Comparison of ENCODE assay signal across 29 cellular contexts in the genomic region with DNA sequence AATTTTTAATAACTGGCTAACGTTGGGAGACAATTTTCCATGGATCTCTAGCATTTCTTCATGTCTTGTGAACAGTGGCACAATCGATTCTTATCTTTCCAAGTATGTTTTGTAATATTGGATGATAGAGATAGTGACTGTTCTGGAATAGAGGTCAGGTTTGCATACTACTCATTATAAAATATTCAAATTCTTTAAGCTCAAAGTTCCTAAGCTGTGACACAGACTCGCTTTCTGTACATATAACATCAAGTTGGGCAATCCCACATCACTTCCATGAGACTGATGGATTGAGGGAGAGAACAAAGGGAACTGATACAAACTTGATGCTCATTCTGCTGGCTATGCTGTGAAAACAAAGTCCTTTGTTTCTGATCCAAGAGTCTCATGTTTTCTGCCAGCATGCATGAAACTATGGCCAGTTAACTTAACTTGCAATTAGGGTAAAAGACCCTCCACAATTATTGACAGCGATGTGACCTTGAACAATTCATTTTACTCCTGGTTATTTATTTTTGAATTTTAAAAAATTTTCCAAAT.
"Had no signal": no experiment of that assay in that cellular context is flagged by ENCODE, and none has a peak within 500 bp of the region (broad histone marks: within the 10 kb centered on the region; RNA-seq: fewer than 3 reads in every experiment).

No MANE protein-coding gene starts in this region.

- DNase-seq: activated B cell treated with CpG ODN at 0.5 μM for 24 hours; activated CD4-positive, alpha-beta T cell treated with anti-CD3 and anti-CD28 coated beads for 48 hours; activated CD4-positive, alpha-beta T cell treated with anti-CD3 and anti-CD28 coated beads, Interleukin-2, amount 50 U/mL, for 1 hour; activated CD4-positive, alpha-beta T cell treated with anti-CD3 and anti-CD28 coated beads, Interleukin-2, amount 50 U/mL, for 48 hours; activated CD8-positive, alpha-beta memory T cell treated with anti-CD3 and anti-CD28 coated beads for 24 hours; activated CD8-positive, alpha-beta T cell treated with anti-CD3 and anti-CD28 coated beads for 36 hours; activated effector memory CD4-positive, alpha-beta T cell treated with Interleukin-2 at 50 U/mL for 16 hours; activated gamma-delta T cell treated with Interleukin-2 at 50 U/mL for 16 hours; activated naive CD4-positive, alpha-beta T cell treated with anti-CD3 and anti-CD28 coated beads, Interleukin-2, amount 50 U/mL, for 16 hours; activated naive CD4-positive, alpha-beta T cell treated with Interleukin-2 at 50 U/mL for 16 hours; activated T-cell treated with anti-CD3 and anti-CD28 coated beads, Interleukin-2, amount 50 U/mL, for 4 hours; amygdala; aorta; central memory CD4-positive, alpha-beta T cell; cerebellar nuclear complex; colonic mucosa; effector CD8-positive, alpha-beta T cell; esophagus squamous epithelium; glutamatergic neuron; heart left ventricle; T-helper 1 cell; T-helper 17 cell; T1000; WERI-Rb-1 had no signal

- H3K4me3 ChIP-seq: breast epithelium, cardiac muscle cell, colonic mucosa, esophagus squamous epithelium, heart left ventricle had no signal

- ATAC-seq: activated CD4-positive, CD25-positive, alpha-beta regulatory T cell treated with anti-CD3 and anti-CD28 coated beads, Interleukin-2, amount 50 U/mL, for 24 hours; activated CD8-positive, alpha-beta T cell treated with anti-CD3 and anti-CD28 coated beads for 36 hours; activated T-cell treated with anti-CD3 and anti-CD28 coated beads, Interleukin-2, amount 50 U/mL, for 4 hours; activated T-helper 17 cell treated with anti-CD3 and anti-CD28 coated beads, Interleukin-2, amount 50 U/mL, for 72 hours; heart left ventricle; T-helper 17 cell had no signal

- H3K4me1 ChIP-seq: breast epithelium, colonic mucosa, esophagus squamous epithelium, heart left ventricle had no signal

- H3K36me3 ChIP-seq: breast epithelium, cardiac muscle cell, colonic mucosa, esophagus squamous epithelium, heart left ventricle, WERI-Rb-1 had no signal

- H3K9me3 ChIP-seq: breast epithelium, colonic mucosa, esophagus squamous epithelium had no signal

- H3K27me3 ChIP-seq: breast epithelium, cardiac muscle cell, colonic mucosa, esophagus squamous epithelium, heart left ventricle had no signal

- H3K27ac ChIP-seq: breast epithelium, cardiac muscle cell, colonic mucosa, epithelial cell of prostate, esophagus squamous epithelium, heart left ventricle, WERI-Rb-1 had no signal
